ENCODE assay signal across 8 cellular contexts in genomic region chr5:179658179-179658856, GRCh38. TPM values are rescaled to one million over a fixed set of nuclear protein-coding genes. Genes with fewer than 3 reads are reported as not detected.
DNase-seq lines count a peak whose midpoint lies in the region; ATAC-seq lines count a peak whose summit lies in the region.
"Not testable (repeated sequence)": the region's sequence is repeated elsewhere in the genome, so short reads cannot be mapped to it uniquely, and the experiment has no call there.

No MANE protein-coding gene starts in this region.

- H3K79me1 ChIP-seq in mesenchymal stem cell (replicated peaks; ENCODE audit: low read length, poor library complexity, severe bottlenecking): not testable (repeated sequence)

- H2AK5ac ChIP-seq in mesenchymal stem cell (ENCODE audit: low read length, severe bottlenecking): not testable (repeated sequence)

- H3K4me1 ChIP-seq in mesenchymal stem cell (ENCODE audit: control insufficient read depth, insufficient read depth, low read depth, low read length): not testable (repeated sequence)

- not testable (repeated sequence) for H3K4ac ChIP-seq in mesenchymal stem cell (ENCODE audit: low read depth in 1 of 2, low read length in 2 of 2)

- H3K27me3 ChIP-seq in mesenchymal stem cell (ENCODE audit: control insufficient read depth in 1 of 2, insufficient read depth in 1 of 2, low read length in 2 of 2): not testable (repeated sequence)

- H2BK5ac ChIP-seq in mesenchymal stem cell (ENCODE audit: low read depth, low read length, poor library complexity, severe bottlenecking): not testable (repeated sequence)

- peak overlapping the region; percentile 41 for H4K8ac ChIP-seq in mesenchymal stem cell (ENCODE audit: low read length)

- peak overlapping the region; percentile 76 for H3K9ac ChIP-seq in mesenchymal stem cell (ENCODE audit: low read length)

- H2AFZ ChIP-seq in mesenchymal stem cell (ENCODE audit: low read depth, low read length): peak overlapping the region; percentile 77

- WGBS in mesenchymal stem cell: 29% methylated on average over 9 of the region's 29 CpGs

- H3K9me3 ChIP-seq in mesenchymal stem cell (ENCODE audit: control insufficient read depth, low read length): not testable (repeated sequence)

- H2BK120ac ChIP-seq in mesenchymal stem cell (ENCODE audit: low read depth, low read length): not testable (repeated sequence)

- not testable (repeated sequence) for H3K23ac ChIP-seq in mesenchymal stem cell (ENCODE audit: low read length in 2 of 2)

- H3K27me3 Mint-ChIP-seq in activated T-cell treated with anti-CD3 and anti-CD28 coated beads, Interleukin-2, amount 50 U/mL, for 72 hours (ENCODE audit: low read depth); stimulated activated naive CD8-positive, alpha-beta T cell treated with anti-CD3 and anti-CD28 coated beads, Interleukin-15, Interleukin-2, amounts not matched to agents 100 ng/mL and 50 ng/mL, for 24 hours: not testable (repeated sequence)

- ATAC-seq in GM19468 (IDR thresholded peaks at IDR 0.05; ENCODE audit: extremely low read depth, unreplicated experiment) (peak; percentile 24), HG03139 (IDR thresholded peaks at IDR 0.05; ENCODE audit: unreplicated experiment) (peak; percentile 52), esophagus mucosa (peak; percentile 58)
- ATAC-seq in activated T-cell treated with anti-CD3 and anti-CD28 coated beads, Interleukin-2, amount 50 U/mL, for 72 hours (replicated peaks in 1 of 2): peak; percentile 76 to 78

- DNase-seq in COLO668 (lab: John Stamatoyannopoulos, UW; ENCODE audit: unreplicated experiment) (peak; percentile 5), NOMO-1 treated with DMSO at 0.1 percent for 48 hours (lab: John Stamatoyannopoulos, UW; ENCODE audit: unreplicated experiment) (peak; percentile 47), mesenchymal stem cell (peak; percentile 75)
- DNase-seq in activated T-cell treated with anti-CD3 and anti-CD28 coated beads, Interleukin-2, amount 50 U/mL, for 72 hours: not testable (repeated sequence)

- not testable (repeated sequence) for H3K36me3 Mint-ChIP-seq in activated T-cell treated with anti-CD3 and anti-CD28 coated beads, Interleukin-2, amount 50 U/mL, for 72 hours (ENCODE audit: insufficient read depth in 2 of 2); stimulated activated naive CD8-positive, alpha-beta T cell treated with anti-CD3 and anti-CD28 coated beads, Interleukin-15, Interleukin-2, amounts not matched to agents 100 ng/mL and 50 ng/mL, for 24 hours (ENCODE audit: low read depth)

- peak overlapping the region; percentile 88 for H3K4me2 ChIP-seq in mesenchymal stem cell (ENCODE audit: low read length, poor library complexity, severe bottlenecking)

- H3K4me1 Mint-ChIP-seq in activated T-cell treated with anti-CD3 and anti-CD28 coated beads, Interleukin-2, amount 50 U/mL, for 72 hours (ENCODE audit: low read depth); stimulated activated naive CD8-positive, alpha-beta T cell treated with anti-CD3 and anti-CD28 coated beads, Interleukin-15, Interleukin-2, amounts not matched to agents 100 ng/mL and 50 ng/mL, for 24 hours (ENCODE audit: low read depth): not testable (repeated sequence)

- not testable (repeated sequence) for H3K27ac Mint-ChIP-seq in activated T-cell treated with anti-CD3 and anti-CD28 coated beads, Interleukin-2, amount 50 U/mL, for 72 hours; stimulated activated naive CD8-positive, alpha-beta T cell treated with anti-CD3 and anti-CD28 coated beads, Interleukin-15, Interleukin-2, amounts not matched to agents 100 ng/mL and 50 ng/mL, for 24 hours

- H3K36me3 ChIP-seq in mesenchymal stem cell (ENCODE audit: control insufficient read depth in 1 of 2, insufficient read depth in 2 of 2, low read depth in 1 of 2, low read length in 2 of 2): not testable (repeated sequence)

- H3K27ac ChIP-seq in mesenchymal stem cell (ENCODE audit: low read length, poor library complexity, severe bottlenecking): not testable (repeated sequence)

- not testable (repeated sequence) for H3K18ac ChIP-seq in mesenchymal stem cell (ENCODE audit: low read depth in 1 of 2, low read length in 2 of 2)

- not testable (repeated sequence) for H3K14ac ChIP-seq in mesenchymal stem cell (ENCODE audit: low read length in 2 of 2)

- H3K9me3 Mint-ChIP-seq in activated T-cell treated with anti-CD3 and anti-CD28 coated beads, Interleukin-2, amount 50 U/mL, for 72 hours; stimulated activated naive CD8-positive, alpha-beta T cell treated with anti-CD3 and anti-CD28 coated beads, Interleukin-15, Interleukin-2, amounts not matched to agents 100 ng/mL and 50 ng/mL, for 24 hours: not testable (repeated sequence)

- H3K4me3 ChIP-seq in mesenchymal stem cell (ENCODE audit: insufficient read depth in 1 of 2, low read depth in 1 of 2, low read length in 2 of 2): peak overlapping the region; percentile 32 to 86

- not testable (repeated sequence) for H2BK15ac ChIP-seq in mesenchymal stem cell (ENCODE audit: low read depth, poor library complexity, severe bottlenecking)

- not testable (repeated sequence) for H4K91ac ChIP-seq in mesenchymal stem cell (ENCODE audit: low read length)

- H2BK12ac ChIP-seq in mesenchymal stem cell (ENCODE audit: low read length in 2 of 2): not testable (repeated sequence)

- peak overlapping the region; percentile 86 to 88 for H3K4me3 Mint-ChIP-seq in activated T-cell treated with anti-CD3 and anti-CD28 coated beads, Interleukin-2, amount 50 U/mL, for 72 hours
- H3K4me3 Mint-ChIP-seq in stimulated activated naive CD8-positive, alpha-beta T cell treated with anti-CD3 and anti-CD28 coated beads, Interleukin-15, Interleukin-2, amounts not matched to agents 100 ng/mL and 50 ng/mL, for 24 hours: peak overlapping the region; percentile 78

RNA-seq across cellular contexts. Expression of gene CBY3, which starts 22.5 kb away (rescaled TPM):
- under 1 TPM in 1 of 2 donors, not detected in 1; 0.44 TPM for total RNA-seq in activated T-cell treated with anti-CD3 and anti-CD28 coated beads, Interleukin-2, amount 50 U/mL, for 72 hours
- total RNA-seq in esophagus mucosa: not detected
- polyA plus RNA-seq in mesenchymal stem cell (2013, experiment 1 of 2): not detected
- not detected for polyA plus RNA-seq in mesenchymal stem cell (2013, experiment 2 of 2)

RNA-seq across cellular contexts. Expression of gene HNRNPH1, which starts 34.8 kb away (rescaled TPM):
- 100 to 1,000 TPM; 805 to 958 TPM for total RNA-seq in activated T-cell treated with anti-CD3 and anti-CD28 coated beads, Interleukin-2, amount 50 U/mL, for 72 hours
- 268 TPM for total RNA-seq in esophagus mucosa
- 198 TPM for polyA plus RNA-seq in mesenchymal stem cell (2013, experiment 1 of 2)
- polyA plus RNA-seq in mesenchymal stem cell (2013, experiment 2 of 2): 190 TPM

RNA-seq across cellular contexts. Expression of gene CANX, which starts 40.4 kb away (rescaled TPM):
- total RNA-seq in activated T-cell treated with anti-CD3 and anti-CD28 coated beads, Interleukin-2, amount 50 U/mL, for 72 hours: 100 to 1,000 TPM; 572 to 714 TPM
- total RNA-seq in esophagus mucosa: 375 TPM
- polyA plus RNA-seq in mesenchymal stem cell (2013, experiment 1 of 2): 661 TPM
- 646 TPM for polyA plus RNA-seq in mesenchymal stem cell (2013, experiment 2 of 2)

Comparison
In these comparisons a context has a peak if more than half of its experiments do, and no peak if none do; other contexts are left out.
1. ATAC-seq: peak in every context shown above with its lines; median percentile 77 in activated T-cell treated with anti-CD3 and anti-CD28 coated beads, Interleukin-2, amount 50 U/mL, for 72 hours; 58 in esophagus mucosa; 52 in HG03139; 24 in GM19468.